ENCODE assay signal across 8 cellular contexts in genomic region chr4:166324321-166324720, GRCh38.
A peak's percentile ranks its signal among the peaks of the same experiment; 100 is the strongest.
DNase-seq lines count a peak whose midpoint lies in the region; ATAC-seq and TF ChIP-seq lines count a peak whose summit lies in the region.

No MANE protein-coding gene starts in this region.

- H3K36me3 ChIP-seq in gastroesophageal sphincter = no peaks in the 10 kb centered on the region

- 45 to 53% methylated on average over 3 of the region's 4 CpGs for whole genome bisulfite sequencing in gastroesophageal sphincter (ENCODE audit: low coverage in 1 of 2), 2 donors

- H3K27me3 ChIP-seq in gastroesophageal sphincter = no peaks in the 10 kb centered on the region

- H3K27ac ChIP-seq in gastroesophageal sphincter = no peak overlapping the region

- no peak for TF ChIP-seq EP300 in gastroesophageal sphincter (IDR thresholded peaks at IDR 0.05)

- no peak for TF ChIP-seq CTCF in gastroesophageal sphincter (IDR thresholded peaks at IDR 0.05)

- peak; percentile 60 for ATAC-seq in HG02610 (IDR thresholded peaks at IDR 0.05; ENCODE audit: unreplicated experiment)
- ATAC-seq in gastroesophageal sphincter = no peak
- no peak for ATAC-seq in HG03108 (IDR thresholded peaks at IDR 0.05; ENCODE audit: unreplicated experiment)

- TF ChIP-seq POLR2A in gastroesophageal sphincter (IDR thresholded peaks at IDR 0.05) = no peak

- peaks cover 0 to 2% (median 0%) of the 10 kb centered on the region in 3 donors for H3K9me3 ChIP-seq in gastroesophageal sphincter

- H3K4me3 ChIP-seq in gastroesophageal sphincter = no peak overlapping the region

- DNase-seq in Daoy (ENCODE audit: low read depth) (peak; percentile 17), RPMI7951 (ENCODE audit: low read depth) (peak; percentile 59), iPS DF 4.7 (ENCODE audit: extremely low read depth, low spot score) (peak; percentile 30), NCI-H1436 treated with DMSO at 0.1 percent for 48 hours (lab: John Stamatoyannopoulos, UW) (no peak), NCI-H2029 treated with DMSO at 0.1 percent for 48 hours (lab: John Stamatoyannopoulos, UW) (no peak)

- H3K4me1 ChIP-seq in gastroesophageal sphincter = no peaks in the 10 kb centered on the region

Comparison
In these comparisons a context has a peak if more than half of its experiments do, and no peak if none do; other contexts are left out.
1. DNase-seq: peak in Daoy (single experiment), RPMI7951 (single experiment) and iPS DF 4.7 (single experiment); none in NCI-H1436 treated with DMSO at 0.1 percent for 48 hours (single experiment) and NCI-H2029 treated with DMSO at 0.1 percent for 48 hours (single experiment).